ENCODE assay signal across 18 cellular contexts in genomic region chr1:36885537-36886441, GRCh38.
DNase-seq lines count a peak whose midpoint lies in the region; ATAC-seq and TF ChIP-seq lines count a peak whose summit lies in the region.
"Had no signal": no experiment of that assay in that cellular context is flagged by ENCODE, and none has a peak within 500 bp of the region (broad histone marks: within the 10 kb centered on the region; RNA-seq: fewer than 3 reads in every experiment).

No MANE protein-coding gene starts in this region.

- no peaks in the 10 kb centered on the region for H3K4me1 ChIP-seq in colonic mucosa
- no peaks in the 10 kb centered on the region for H3K4me1 ChIP-seq in vagina
- H3K4me1 ChIP-seq: sigmoid colon had no signal

- H3K9me3 ChIP-seq in colonic mucosa (no peaks in the 10 kb centered on the region), vagina (no peaks in the 10 kb centered on the region)
- H3K9me3 ChIP-seq: sigmoid colon had no signal

- TF ChIP-seq CTCF in colonic mucosa (IDR thresholded peaks at IDR 0.05) (no peak), vagina (IDR thresholded peaks at IDR 0.05) (no peak)

- intact Hi-C loops in colonic mucosa (cut with DNase I): no loop called here
- intact Hi-C loops in vagina (cut with DNase I): no loop called here

- TF ChIP-seq POLR2A in vagina (IDR thresholded peaks at IDR 0.05): no peak

- H3K27me3 ChIP-seq in colonic mucosa (no peaks in the 10 kb centered on the region), vagina (no peaks in the 10 kb centered on the region)

- no peak overlapping the region for H3K4me3 ChIP-seq in colonic mucosa
- H3K4me3 ChIP-seq in vagina: no peak overlapping the region
- H3K4me3 ChIP-seq: sigmoid colon had no signal

- H3K36me3 ChIP-seq in colonic mucosa (no peaks in the 10 kb centered on the region), vagina (no peaks in the 10 kb centered on the region)
- H3K36me3 ChIP-seq: sigmoid colon had no signal

- H3K4me1 Mint-ChIP-seq in activated CD8-positive, alpha-beta memory T cell treated with anti-CD3 and anti-CD28 coated beads, Interleukin-2, amount 10 ng/mL, durations not matched to agents 7 days and 5 days: no peaks in the 10 kb centered on the region
- H3K4me1 Mint-ChIP-seq: activated naive CD8-positive, alpha-beta T cell treated with anti-CD3 and anti-CD28 coated beads for 36 hours; mesothelial cell of epicardium had no signal

- H3K27ac Mint-ChIP-seq in activated CD8-positive, alpha-beta memory T cell treated with anti-CD3 and anti-CD28 coated beads, Interleukin-2, amount 10 ng/mL, durations not matched to agents 7 days and 5 days: no peak overlapping the region
- H3K27ac Mint-ChIP-seq: activated naive CD8-positive, alpha-beta T cell treated with anti-CD3 and anti-CD28 coated beads for 36 hours; dendritic cell treated with granulocyte-macrophage colony-stimulating factor and Interleukin-4, amounts not matched to agents 40 ng/mL and 50 ng/mL, for 4 days; mesothelial cell of epicardium had no signal

- no peaks in the 10 kb centered on the region for H3K36me3 Mint-ChIP-seq in activated CD8-positive, alpha-beta memory T cell treated with anti-CD3 and anti-CD28 coated beads, Interleukin-2, amount 10 ng/mL, durations not matched to agents 7 days and 5 days
- H3K36me3 Mint-ChIP-seq: activated naive CD8-positive, alpha-beta T cell treated with anti-CD3 and anti-CD28 coated beads for 36 hours; mesothelial cell of epicardium had no signal

- peak; percentile 8 for DNase-seq in activated CD8-positive, alpha-beta memory T cell treated with anti-CD3 and anti-CD28 coated beads, Interleukin-2, amount 10 ng/mL, durations not matched to agents 7 days and 5 days
- DNase-seq in activated CD8-positive, alpha-beta memory T cell treated with anti-CD3 and anti-CD28 coated beads, Interleukin-2, amount 50 U/mL, for 4 hours: no peak
- DNase-seq in colonic mucosa (peak; percentile 9), islet precursor cell (peak; percentile 56), vagina (ENCODE audit: extremely low spot score in 2 of 2) (peak; percentile 37 to 40), DMS153 (lab: John Stamatoyannopoulos, UW) (no peak), NCI-H1092 treated with DMSO at 0.1 percent for 48 hours (lab: John Stamatoyannopoulos, UW) (no peak)
- DNase-seq: activated naive CD8-positive, alpha-beta T cell treated with anti-CD3 and anti-CD28 coated beads for 36 hours; activated T-cell treated with anti-CD3 and anti-CD28 coated beads, Interleukin-2, amount 50 U/mL, for 48 hours; NCI-H1436; NCI-H345; OCI-M1; sigmoid colon; stimulated activated CD4-positive, alpha-beta T cell treated with anti-CD3 and anti-CD28 coated beads, Interleukin-2, amount 100 ng/mL, for 24 hours had no signal

- CTCF ChIA-PET in activated CD8-positive, alpha-beta memory T cell treated with anti-CD3 and anti-CD28 coated beads, Interleukin-2, amount 10 ng/mL, durations not matched to agents 7 days and 5 days (lab: Charles Lee): no interaction called here

- no peaks in the 10 kb centered on the region for H3K9me3 Mint-ChIP-seq in activated CD8-positive, alpha-beta memory T cell treated with anti-CD3 and anti-CD28 coated beads, Interleukin-2, amount 10 ng/mL, durations not matched to agents 7 days and 5 days (ENCODE audit: low read depth)
- H3K9me3 Mint-ChIP-seq: activated naive CD8-positive, alpha-beta T cell treated with anti-CD3 and anti-CD28 coated beads for 36 hours; brain; dendritic cell treated with granulocyte-macrophage colony-stimulating factor and Interleukin-4, amounts not matched to agents 40 ng/mL and 50 ng/mL, for 4 days; mesothelial cell of epicardium had no signal

- H3K9ac ChIP-seq in colonic mucosa (ENCODE audit: low read depth in 2 of 2, low read length in 2 of 2): no peak overlapping the region

- H3K27me3 Mint-ChIP-seq in activated CD8-positive, alpha-beta memory T cell treated with anti-CD3 and anti-CD28 coated beads, Interleukin-2, amount 10 ng/mL, durations not matched to agents 7 days and 5 days: no peaks in the 10 kb centered on the region

- H3K27ac ChIP-seq in colonic mucosa (no peak overlapping the region), vagina (no peak overlapping the region)
- H3K27ac ChIP-seq: sigmoid colon had no signal

- no peak for ATAC-seq in activated CD8-positive, alpha-beta memory T cell treated with anti-CD3 and anti-CD28 coated beads, Interleukin-2, amount 10 ng/mL, durations not matched to agents 7 days and 5 days
- ATAC-seq in GM19324 (IDR thresholded peaks at IDR 0.05; ENCODE audit: low FRiP score, unreplicated experiment): no peak

- H3K4me3 Mint-ChIP-seq in activated CD8-positive, alpha-beta memory T cell treated with anti-CD3 and anti-CD28 coated beads, Interleukin-2, amount 10 ng/mL, durations not matched to agents 7 days and 5 days: no peak overlapping the region
- H3K4me3 Mint-ChIP-seq: activated naive CD8-positive, alpha-beta T cell treated with anti-CD3 and anti-CD28 coated beads for 36 hours; brain; dendritic cell treated with granulocyte-macrophage colony-stimulating factor and Interleukin-4, amounts not matched to agents 40 ng/mL and 50 ng/mL, for 4 days; mesothelial cell of epicardium had no signal

Comparison
In these comparisons a context has a peak if more than half of its experiments do, and no peak if none do; other contexts are left out.
1. DNase-seq: peak in activated CD8-positive, alpha-beta memory T cell treated with anti-CD3 and anti-CD28 coated beads, Interleukin-2, amount 10 ng/mL, durations not matched to agents 7 days and 5 days (single experiment), colonic mucosa (single experiment), islet precursor cell (single experiment) and vagina (2 of 2); none in activated CD8-positive, alpha-beta memory T cell treated with anti-CD3 and anti-CD28 coated beads, Interleukin-2, amount 50 U/mL, for 4 hours (single experiment), DMS153 (single experiment) and NCI-H1092 treated with DMSO at 0.1 percent for 48 hours (single experiment).